Comparison of ENCODE assay signal across 8 cellular contexts in genomic region chr12:4148418-4149056, GRCh38.
A peak's percentile ranks its signal among the peaks of the same experiment; 100 is the strongest.
DNase-seq lines count a peak whose midpoint lies in the region; ATAC-seq and TF ChIP-seq lines count a peak whose summit lies in the region.

No MANE protein-coding gene starts in this region.

- peak overlapping the region; percentile 53 for H3K27ac Mint-ChIP-seq in activated CD4-positive, alpha-beta memory T cell treated with anti-CD3 and anti-CD28 coated beads for 36 hours
- H3K27ac Mint-ChIP-seq in endothelial cell (ENCODE audit: unreplicated experiment) (no peak overlapping the region), type B pancreatic cell (no peak overlapping the region)

- no peak for TF ChIP-seq CTCF in lower lobe of right lung (IDR thresholded peaks at IDR 0.05)
- no peak for TF ChIP-seq CTCF in endothelial cell (IDR thresholded peaks at IDR 0.05; ENCODE audit: unreplicated experiment)
- TF ChIP-seq CTCF in type B pancreatic cell (conservative IDR thresholded peaks at IDR 0.05): no peak

- peaks cover 3% of the 10 kb centered on the region for H3K27me3 ChIP-seq in lower lobe of right lung (ENCODE audit: low read depth)

- H3K36me3 ChIP-seq in lower lobe of right lung: no peaks in the 10 kb centered on the region

- no peak overlapping the region for H3K4me3 Mint-ChIP-seq in activated CD4-positive, alpha-beta memory T cell treated with anti-CD3 and anti-CD28 coated beads for 36 hours
- H3K4me3 Mint-ChIP-seq in endothelial cell (ENCODE audit: unreplicated experiment) (no peak overlapping the region), type B pancreatic cell (no peak overlapping the region)

- H3K4me3 ChIP-seq in lower lobe of right lung: no peak overlapping the region

- POLR2A ChIA-PET in activated CD4-positive, alpha-beta memory T cell treated with anti-CD3 and anti-CD28 coated beads for 36 hours (lab: Charles Lee): interaction anchor here (0.6 to 9.7 kb wide), 2 partner anchors 125 to 193 kb away, joined by 3 to 205 read pairs; partner anchors contain the start of gene CCND2

- no peaks in the 10 kb centered on the region for H3K36me3 Mint-ChIP-seq in activated CD4-positive, alpha-beta memory T cell treated with anti-CD3 and anti-CD28 coated beads for 36 hours
- H3K36me3 Mint-ChIP-seq in endothelial cell (ENCODE audit: low read depth, unreplicated experiment) (no peaks in the 10 kb centered on the region), type B pancreatic cell (peaks cover 5% of the 10 kb centered on the region)

- H3K27me3 Mint-ChIP-seq in activated CD4-positive, alpha-beta memory T cell treated with anti-CD3 and anti-CD28 coated beads for 36 hours: no peaks in the 10 kb centered on the region
- H3K27me3 Mint-ChIP-seq in endothelial cell (ENCODE audit: unreplicated experiment) (peaks cover 7% of the 10 kb centered on the region), type B pancreatic cell (peaks cover 46% of the 10 kb centered on the region)

- H3K27ac ChIP-seq in lower lobe of right lung: no peak overlapping the region

- ATAC-seq in HG03196 (IDR thresholded peaks at IDR 0.05; ENCODE audit: unreplicated experiment) (peak; percentile 50), lower lobe of right lung (peak; percentile 58 to 81)

- peaks cover 2% of the 10 kb centered on the region for H3K9me3 Mint-ChIP-seq in activated CD4-positive, alpha-beta memory T cell treated with anti-CD3 and anti-CD28 coated beads for 36 hours
- no peaks in the 10 kb centered on the region for H3K9me3 Mint-ChIP-seq in endothelial cell (ENCODE audit: unreplicated experiment)
- H3K9me3 Mint-ChIP-seq in type B pancreatic cell: no peaks in the 10 kb centered on the region

- no peaks in the 10 kb centered on the region for H3K9me3 ChIP-seq in lower lobe of right lung

- DNase-seq in activated naive CD4-positive, alpha-beta T cell treated with Interleukin-2 at 50 U/mL for 16 hours: peak; percentile 48
- no peak for DNase-seq in activated naive CD4-positive, alpha-beta T cell (lab: John Stamatoyannopoulos, UW)
- DNase-seq in activated CD4-positive, alpha-beta memory T cell treated with anti-CD3 and anti-CD28 coated beads for 36 hours: peak; percentile 72
- DNase-seq in lower lobe of right lung (peak; percentile 77), endothelial cell (ENCODE audit: low spot score) (no peak), HCEC 1CT (no peak), type B pancreatic cell (ENCODE audit: extremely low spot score, unreplicated experiment) (no peak)

- CTCF ChIA-PET in activated CD4-positive, alpha-beta memory T cell treated with anti-CD3 and anti-CD28 coated beads for 36 hours (lab: Charles Lee): interaction anchor here (1.2 kb wide), 1 partner anchor 36 kb away, joined by 3 read pairs; no protein-coding TSS in a partner anchor

- H3K4me1 Mint-ChIP-seq in activated CD4-positive, alpha-beta memory T cell treated with anti-CD3 and anti-CD28 coated beads for 36 hours (ENCODE audit: low read depth): peaks cover 86% of the 10 kb centered on the region
- H3K4me1 Mint-ChIP-seq in endothelial cell (ENCODE audit: unreplicated experiment) (peaks cover 21% of the 10 kb centered on the region), type B pancreatic cell (ENCODE audit: unreplicated experiment) (no peaks in the 10 kb centered on the region)

- intact Hi-C loops in activated CD4-positive, alpha-beta memory T cell treated with anti-CD3 and anti-CD28 coated beads for 36 hours (cut with micrococcal nuclease): loop anchor here (10.0 kb wide), 1 partner anchor 356 kb away; no protein-coding TSS in a partner anchor
- intact Hi-C loops in lower lobe of right lung (cut with DNase I): no loop called here

- peaks cover 9% of the 10 kb centered on the region for H3K4me1 ChIP-seq in lower lobe of right lung

Comparison
In these comparisons a context has a peak if more than half of its experiments do, and no peak if none do; other contexts are left out.
1. DNase-seq: peak in activated naive CD4-positive, alpha-beta T cell treated with Interleukin-2 at 50 U/mL for 16 hours (single experiment), activated CD4-positive, alpha-beta memory T cell treated with anti-CD3 and anti-CD28 coated beads for 36 hours (single experiment) and lower lobe of right lung (single experiment); none in activated naive CD4-positive, alpha-beta T cell (0 of 4), endothelial cell (single experiment), HCEC 1CT (single experiment) and type B pancreatic cell (single experiment).